ENCODE assay signal across 1 cellular context in the genomic region with DNA sequence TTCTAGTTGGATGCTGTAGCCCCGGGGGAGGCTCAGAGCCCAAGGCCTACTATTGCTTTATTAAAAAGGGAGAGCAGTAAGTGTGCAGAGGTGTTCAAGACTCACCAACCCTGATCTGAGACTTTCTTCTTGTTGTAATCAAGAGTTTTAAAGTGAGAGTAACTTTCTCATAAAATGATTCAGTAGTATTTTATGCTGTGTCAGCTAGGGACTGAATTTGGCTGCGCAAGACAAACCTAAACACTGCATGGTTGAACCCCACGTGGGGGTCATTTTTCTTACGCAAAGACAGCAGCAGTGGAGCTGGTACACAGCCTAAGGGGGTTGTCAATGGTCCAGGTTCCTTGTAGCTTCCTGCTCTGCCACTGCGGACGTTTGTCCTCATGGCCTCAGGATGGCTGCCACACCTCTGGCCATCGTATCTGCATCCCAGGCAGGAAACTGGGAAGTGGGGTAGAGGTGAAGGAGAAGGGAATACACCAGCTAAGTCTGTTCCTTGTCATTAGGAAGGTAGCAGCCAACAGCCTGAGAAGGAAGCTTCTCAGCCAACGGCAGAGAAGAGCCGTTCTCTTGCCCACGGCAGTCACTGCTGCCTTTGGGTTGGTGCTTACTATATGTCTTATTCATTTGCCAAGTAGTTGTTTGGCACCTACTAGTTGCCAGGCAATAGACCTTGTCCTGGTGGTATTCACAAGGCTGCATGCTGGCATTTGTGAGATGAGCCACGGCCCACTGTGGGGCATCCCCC.
TF ChIP-seq lines count a peak whose summit lies in the region.

No MANE protein-coding gene starts in this region.

TF ChIP-seq in SK-N-SH treated with all-trans-retinoic acid at 6 μM for 48 hours, 23 proteins besides CTCF, POLR2A, EP300 and RAD21:
- TF ChIP-seq, protein P1, sequence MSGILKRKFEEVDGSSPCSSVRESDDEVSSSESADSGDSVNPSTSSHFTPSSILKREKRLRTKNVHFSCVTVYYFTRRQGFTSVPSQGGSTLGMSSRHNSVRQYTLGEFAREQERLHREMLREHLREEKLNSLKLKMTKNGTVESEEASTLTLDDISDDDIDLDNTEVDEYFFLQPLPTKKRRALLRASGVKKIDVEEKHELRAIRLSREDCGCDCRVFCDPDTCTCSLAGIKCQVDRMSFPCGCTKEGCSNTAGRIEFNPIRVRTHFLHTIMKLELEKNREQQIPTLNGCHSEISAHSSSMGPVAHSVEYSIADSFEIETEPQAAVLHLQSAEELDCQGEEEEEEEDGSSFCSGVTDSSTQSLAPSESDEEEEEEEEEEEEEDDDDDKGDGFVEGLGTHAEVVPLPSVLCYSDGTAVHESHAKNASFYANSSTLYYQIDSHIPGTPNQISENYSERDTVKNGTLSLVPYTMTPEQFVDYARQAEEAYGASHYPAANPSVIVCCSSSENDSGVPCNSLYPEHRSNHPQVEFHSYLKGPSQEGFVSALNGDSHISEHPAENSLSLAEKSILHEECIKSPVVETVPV (CRISPR knock-in tag; IDR thresholded peaks at IDR 0.05): no peak
